In the genomic region with DNA sequence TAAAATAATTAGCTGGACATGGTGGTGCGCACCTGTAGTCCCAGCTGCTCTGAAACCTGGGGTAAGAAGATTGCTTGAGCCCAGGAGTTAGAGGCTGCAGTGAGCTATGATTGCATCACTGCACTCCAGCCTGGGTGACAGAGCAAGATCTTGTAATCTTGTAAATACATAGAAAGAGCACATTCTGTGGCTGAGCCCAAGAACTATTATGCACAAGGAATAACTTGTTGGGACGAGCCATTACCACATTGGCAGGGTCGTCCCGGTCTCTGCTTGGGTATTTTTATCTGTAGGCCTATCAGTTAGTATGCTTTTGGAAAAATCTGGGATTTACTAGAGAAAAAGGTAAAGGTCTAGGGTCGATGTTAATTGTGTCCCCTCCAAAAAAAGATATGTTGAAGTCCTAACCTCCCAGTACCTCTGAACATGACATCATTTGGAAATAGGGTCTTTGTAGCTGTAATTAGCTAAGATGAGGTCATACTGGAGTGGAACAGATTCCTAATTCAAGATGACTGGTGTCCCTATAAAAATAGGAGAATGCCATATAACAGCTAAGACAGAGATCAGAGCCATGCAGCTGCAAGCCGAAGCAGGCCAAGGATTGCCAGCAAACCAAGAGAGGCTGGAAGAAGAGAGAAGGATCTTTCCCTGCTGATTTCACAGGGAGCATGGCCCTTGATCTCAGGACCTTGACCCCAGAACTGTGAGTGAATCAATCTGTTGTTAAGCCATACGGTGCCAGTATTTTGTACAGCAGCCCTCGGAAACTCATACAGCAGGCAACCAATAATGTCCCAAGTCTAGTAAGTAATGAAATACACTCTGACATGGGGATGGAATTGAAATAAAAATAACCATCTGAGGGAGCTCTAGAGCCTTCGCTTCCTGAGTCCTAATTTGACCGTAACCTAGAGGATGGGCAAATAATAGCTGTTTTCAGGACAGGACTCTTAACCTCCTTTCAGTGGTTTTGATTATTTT, we compare ENCODE assay signal across 9 cellular contexts. TPM values are rescaled to one million over a fixed set of nuclear protein-coding genes. Genes with fewer than 3 reads are reported as not detected.
DNase-seq lines count a peak whose midpoint lies in the region; ATAC-seq and TF ChIP-seq lines count a peak whose summit lies in the region.
"Had no signal": no experiment of that assay in that cellular context is flagged by ENCODE, and none has a peak within 500 bp of the region (broad histone marks: within the 10 kb centered on the region; RNA-seq: fewer than 3 reads in every experiment).

No MANE protein-coding gene starts in this region.

- H3K27ac Mint-ChIP-seq in activated naive CD8-positive, alpha-beta T cell treated with anti-CD3 and anti-CD28 coated beads, Interleukin-2, amount 50 U/mL, for 24 hours = no peak overlapping the region
- H3K27ac Mint-ChIP-seq: activated naive CD4-positive, alpha-beta T cell treated with anti-CD3 and anti-CD28 coated beads, Interleukin-2, amount 10 ng/mL, durations not matched to agents 7 days and 5 days had no signal

- H3K27me3 Mint-ChIP-seq in activated naive CD8-positive, alpha-beta T cell treated with anti-CD3 and anti-CD28 coated beads, Interleukin-2, amount 50 U/mL, for 24 hours = no peaks in the 10 kb centered on the region

- H3K36me3 Mint-ChIP-seq in activated naive CD8-positive, alpha-beta T cell treated with anti-CD3 and anti-CD28 coated beads, Interleukin-2, amount 50 U/mL, for 24 hours (ENCODE audit: low read depth) = no peaks in the 10 kb centered on the region
- H3K36me3 Mint-ChIP-seq: activated naive CD4-positive, alpha-beta T cell treated with anti-CD3 and anti-CD28 coated beads, Interleukin-2, amount 10 ng/mL, durations not matched to agents 7 days and 5 days had no signal

- peaks cover 2% of the 10 kb centered on the region for H3K4me1 Mint-ChIP-seq in activated naive CD8-positive, alpha-beta T cell treated with anti-CD3 and anti-CD28 coated beads, Interleukin-2, amount 50 U/mL, for 24 hours

- ATAC-seq in GM19351 (IDR thresholded peaks at IDR 0.05; ENCODE audit: unreplicated experiment) (peak; percentile 55), HG03095 (IDR thresholded peaks at IDR 0.05; ENCODE audit: unreplicated experiment) (no peak)
- ATAC-seq in activated naive CD8-positive, alpha-beta T cell treated with anti-CD3 and anti-CD28 coated beads, Interleukin-2, amount 50 U/mL, for 24 hours = no peak

- TF ChIP-seq CTCF in epithelial cell of proximal tubule (conservative IDR thresholded peaks at IDR 0.05; ENCODE audit: low read depth, low read length) = peak; percentile 44

- DNase-seq in NCI-H69 (lab: John Stamatoyannopoulos, UW) (peak; percentile 25), epithelial cell of proximal tubule (ENCODE audit: low read depth) (no peak), pons (ENCODE audit: low spot score) (peak; percentile 56), NCI-H2029 (lab: John Stamatoyannopoulos, UW) (no peak)
- DNase-seq in activated naive CD8-positive, alpha-beta T cell treated with anti-CD3 and anti-CD28 coated beads, Interleukin-2, amount 50 U/mL, for 24 hours = no peak
- DNase-seq: activated naive CD4-positive, alpha-beta T cell treated with anti-CD3 and anti-CD28 coated beads, Interleukin-2, amount 10 ng/mL, durations not matched to agents 7 days and 5 days; stimulated activated CD4-positive, alpha-beta T cell treated with anti-CD3 and anti-CD28 coated beads, Interleukin-2, amount 100 ng/mL, for 24 hours had no signal

- H3K9me3 Mint-ChIP-seq in activated naive CD8-positive, alpha-beta T cell treated with anti-CD3 and anti-CD28 coated beads, Interleukin-2, amount 50 U/mL, for 24 hours = no peaks in the 10 kb centered on the region
- H3K9me3 Mint-ChIP-seq: activated naive CD4-positive, alpha-beta T cell treated with anti-CD3 and anti-CD28 coated beads, Interleukin-2, amount 10 ng/mL, durations not matched to agents 7 days and 5 days had no signal

- no peak overlapping the region for H3K4me3 Mint-ChIP-seq in activated naive CD8-positive, alpha-beta T cell treated with anti-CD3 and anti-CD28 coated beads, Interleukin-2, amount 50 U/mL, for 24 hours
- H3K4me3 Mint-ChIP-seq: activated naive CD4-positive, alpha-beta T cell treated with anti-CD3 and anti-CD28 coated beads, Interleukin-2, amount 10 ng/mL, durations not matched to agents 7 days and 5 days had no signal

- no peak overlapping the region for H3K4me3 ChIP-seq in epithelial cell of proximal tubule (ENCODE audit: low read depth, low read length)

RNA-seq across cellular contexts. Expression of gene CLYBL, which starts 28.3 kb away (rescaled TPM):
- 1.9 and 6.1 TPM in 2 replicates for total RNA-seq in epithelial cell of proximal tubule

Comparison
In these comparisons a context has a peak if more than half of its experiments do, and no peak if none do; other contexts are left out.
1. DNase-seq: peak in NCI-H69 (single experiment) and pons (single experiment); none in epithelial cell of proximal tubule (single experiment), activated naive CD8-positive, alpha-beta T cell treated with anti-CD3 and anti-CD28 coated beads, Interleukin-2, amount 50 U/mL, for 24 hours (single experiment) and NCI-H2029 (single experiment).